In the genomic region with DNA sequence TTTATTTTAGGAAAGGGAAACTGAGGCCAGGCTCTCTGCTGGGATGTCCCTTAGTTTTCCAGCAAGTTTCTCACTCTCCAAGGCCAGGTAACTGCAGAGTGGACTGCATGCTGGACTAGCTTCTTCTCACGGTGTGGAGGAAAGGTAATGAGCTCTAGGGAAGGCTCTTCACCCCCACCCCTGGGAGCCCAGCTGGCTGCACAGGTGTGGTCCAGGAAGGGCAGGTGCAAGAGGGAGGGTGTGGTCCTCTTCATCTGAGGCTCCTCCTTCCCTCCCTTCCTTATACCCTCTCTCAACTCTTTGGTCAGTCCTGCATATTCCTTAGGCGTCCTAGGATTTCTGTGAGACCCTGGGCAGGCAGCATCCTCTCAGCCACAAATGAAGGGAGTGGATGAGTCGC, we compare ENCODE assay signal across 22 cellular contexts. TPM values are rescaled to one million over a fixed set of nuclear protein-coding genes. Genes with fewer than 3 reads are reported as not detected.
DNase-seq lines count a peak whose midpoint lies in the region; ATAC-seq and TF ChIP-seq lines count a peak whose summit lies in the region.
"Had no signal": no experiment of that assay in that cellular context is flagged by ENCODE, and none has a peak within 500 bp of the region (broad histone marks: within the 10 kb centered on the region; RNA-seq: fewer than 3 reads in every experiment).

No MANE protein-coding gene starts in this region.

- H3K27me3 Mint-ChIP-seq in HFFc6 (ENCODE audit: insufficient read depth), result peaks cover 47% of the 10 kb centered on the region

- no peak for TF ChIP-seq CTCF in BE2C (IDR thresholded peaks at IDR 0.05; ENCODE audit: low read depth, low read length)
- TF ChIP-seq CTCF in HFFc6 (IDR thresholded peaks at IDR 0.05), result no peak
- TF ChIP-seq CTCF in uterus (IDR thresholded peaks at IDR 0.05), result no peak

- H3K27ac ChIP-seq in uterus, result no peak overlapping the region
- H3K27ac ChIP-seq: adrenal gland, cardiac muscle cell, parathyroid adenoma had no signal

- H3K4me1 ChIP-seq in BE2C, result peaks cover 68% of the 10 kb centered on the region
- no peaks in the 10 kb centered on the region for H3K4me1 ChIP-seq in uterus
- H3K4me1 ChIP-seq: adrenal gland, parathyroid adenoma had no signal

- H3K9me3 ChIP-seq in BE2C, result no peaks in the 10 kb centered on the region
- no peaks in the 10 kb centered on the region for H3K9me3 ChIP-seq in uterus
- H3K9me3 ChIP-seq: adrenal gland had no signal

- intact Hi-C loops in uterus (cut with DNase I; ENCODE audit: low total_unique reads), result no loop called here

- H3K36me3 ChIP-seq in BE2C, result no peaks in the 10 kb centered on the region
- no peaks in the 10 kb centered on the region for H3K36me3 ChIP-seq in uterus
- H3K36me3 ChIP-seq: adrenal gland, cardiac muscle cell had no signal

- no peak for DNase-seq in BE2C
- DNase-seq in DMS79 (lab: John Stamatoyannopoulos, UW), result peak; percentile 22
- peak; percentile 59 for DNase-seq in NCI-H510A (lab: John Stamatoyannopoulos, UW)
- DNase-seq in iPS-NIHi11 (ENCODE audit: low spot score), result peak; percentile 12
- DNase-seq in activated CD4-positive, CD25-positive, alpha-beta regulatory T cell treated with anti-CD3 and anti-CD28 coated beads, Interleukin-2, amount 50 U/mL, for 72 hours, result no peak
- no peak for DNase-seq in HFFc6
- no peak for DNase-seq in uterus
- DNase-seq: activated CD8-positive, alpha-beta memory T cell treated with anti-CD3 and anti-CD28 coated beads, Interleukin-2, amount 10 ng/mL, durations not matched to agents 7 days and 5 days; adrenal gland; NCI-H446; SIG-M5; stimulated activated CD4-positive, alpha-beta T cell treated with anti-CD3 and anti-CD28 coated beads, Interleukin-4, amount 100 ng/mL, for 1 hour had no signal

- no peak for ATAC-seq in GM21390 (IDR thresholded peaks at IDR 0.05; ENCODE audit: unreplicated experiment)
- ATAC-seq: activated CD4-positive, CD25-positive, alpha-beta regulatory T cell treated with anti-CD3 and anti-CD28 coated beads, Interleukin-2, amount 50 U/mL, for 24 hours; activated CD8-positive, alpha-beta memory T cell treated with anti-CD3 and anti-CD28 coated beads, Interleukin-2, amount 10 ng/mL, durations not matched to agents 7 days and 5 days; HCT116; K562 had no signal

- H3K27me3 ChIP-seq in BE2C, result no peaks in the 10 kb centered on the region
- H3K27me3 ChIP-seq in uterus, result no peaks in the 10 kb centered on the region
- H3K27me3 ChIP-seq: adrenal gland, cardiac muscle cell had no signal

- H3K9me3 Mint-ChIP-seq in HFFc6, result no peaks in the 10 kb centered on the region

- no peak overlapping the region for H3K4me3 Mint-ChIP-seq in HFFc6
- H3K4me3 Mint-ChIP-seq: activated CD8-positive, alpha-beta memory T cell treated with anti-CD3 and anti-CD28 coated beads, Interleukin-2, amount 10 ng/mL, durations not matched to agents 7 days and 5 days had no signal

- H3K27ac Mint-ChIP-seq in HFFc6, result no peak overlapping the region
- H3K27ac Mint-ChIP-seq: activated CD8-positive, alpha-beta memory T cell treated with anti-CD3 and anti-CD28 coated beads, Interleukin-2, amount 10 ng/mL, durations not matched to agents 7 days and 5 days had no signal

- no peak for TF ChIP-seq POLR2A in uterus (IDR thresholded peaks at IDR 0.05)

- H3K4me1 Mint-ChIP-seq in HFFc6 (ENCODE audit: low read depth), result no peaks in the 10 kb centered on the region

- H3K36me3 Mint-ChIP-seq in HFFc6 (ENCODE audit: low read depth), result no peaks in the 10 kb centered on the region
- H3K36me3 Mint-ChIP-seq: activated CD8-positive, alpha-beta memory T cell treated with anti-CD3 and anti-CD28 coated beads, Interleukin-2, amount 10 ng/mL, durations not matched to agents 7 days and 5 days had no signal

- H3K4me3 ChIP-seq in BE2C (ENCODE audit: low read depth, low read length) (0 out of 2 replicates have a peak overlapping the region, but pooled peaks have one; percentile 6), uterus (no peak overlapping the region)
- H3K4me3 ChIP-seq: adrenal gland, cardiac muscle cell, K562 had no signal

RNA-seq across cellular contexts. Expression of a gene that starts 33.9 kb away (rescaled TPM):
- polyA plus RNA-seq in BE2C (2012; ENCODE audit: insufficient read depth, insufficient read length, low read depth), result not detected
- total RNA-seq in HFFc6 (2021; fragmentation: NEBNext Ultra II Directional; extraction: Animal tissue kit (Norgen Biotek cat#: 25700)), result 10 to 100 TPM in 2 of 6 experiments, 1 to 10 TPM in 1, not detected in 3; 8.6 to 18.0 (median 10.5) TPM
- 10 to 100 TPM in 1 of 4 donors, not detected in 3; 34.0 TPM for total RNA-seq in uterus
- total RNA-seq: cardiac muscle cell; fibroblast of lung; lower leg skin; OCI-LY7; T-helper 2 cell treated with Interferon-gamma antibody and Interleukin-4, amounts not matched to agents 100 ng/mL and 5 ng/mL, for 36 hours had no signal
- polyA plus RNA-seq: adrenal gland, cardiac muscle cell, fibroblast of lung, K562 had no signal

RNA-seq across cellular contexts. Expression of a gene that starts 39.4 kb away (rescaled TPM):
- 92.6 TPM for polyA plus RNA-seq in BE2C (2012; ENCODE audit: insufficient read depth, insufficient read length, low read depth)
- total RNA-seq in HFFc6 (2021; fragmentation: NEBNext Ultra II Directional; extraction: Animal tissue kit (Norgen Biotek cat#: 25700)), result not detected
- total RNA-seq in uterus, result 1 to 10 TPM in 1 of 4 donors, under 1 TPM in 1, not detected in 2; 0.82 to 5.5 TPM
- total RNA-seq: activated CD8-positive, alpha-beta memory T cell treated with anti-CD3 and anti-CD28 coated beads, Interleukin-2, amount 10 ng/mL, durations not matched to agents 7 days and 5 days; fibroblast of lung; K562; lower leg skin; OCI-LY7; T-helper 2 cell treated with Interferon-gamma antibody and Interleukin-4, amounts not matched to agents 100 ng/mL and 5 ng/mL, for 36 hours had no signal
- polyA plus RNA-seq: K562 had no signal

RNA-seq across cellular contexts. Expression of a gene that starts 42.5 kb away (rescaled TPM):
- not detected for polyA plus RNA-seq in BE2C (2012; ENCODE audit: insufficient read depth, insufficient read length, low read depth)
- total RNA-seq in HFFc6 (2021; fragmentation: NEBNext Ultra II Directional; extraction: Animal tissue kit (Norgen Biotek cat#: 25700)), result not detected
- total RNA-seq in uterus, result not detected
- total RNA-seq: activated CD8-positive, alpha-beta memory T cell treated with anti-CD3 and anti-CD28 coated beads, Interleukin-2, amount 10 ng/mL, durations not matched to agents 7 days and 5 days; adrenal gland; cardiac muscle cell; fibroblast of lung; K562; lower leg skin; OCI-LY7; T-helper 2 cell treated with Interferon-gamma antibody and Interleukin-4, amounts not matched to agents 100 ng/mL and 5 ng/mL, for 36 hours had no signal
- polyA plus RNA-seq: adrenal gland, cardiac muscle cell, fibroblast of lung, K562 had no signal

RNA-seq across cellular contexts. Expression of a gene that starts 51.7 kb away (rescaled TPM):
- polyA plus RNA-seq in BE2C (2012; ENCODE audit: insufficient read depth, insufficient read length, low read depth), result 8.2 TPM
- 1 to 10 TPM; 4.1 to 5.1 (median 4.4) TPM for total RNA-seq in HFFc6 (2021; fragmentation: NEBNext Ultra II Directional; extraction: Animal tissue kit (Norgen Biotek cat#: 25700))
- total RNA-seq in uterus, result 10 to 100 TPM in 1 of 4 donors, 1 to 10 TPM in 3; 2.3 to 14.7 (median 6.5) TPM

Comparison
In these comparisons a context has a peak if more than half of its experiments do, and no peak if none do; other contexts are left out.
1. DNase-seq: peak in DMS79 (single experiment), NCI-H510A (single experiment) and iPS-NIHi11 (single experiment); none in BE2C (single experiment), activated CD4-positive, CD25-positive, alpha-beta regulatory T cell treated with anti-CD3 and anti-CD28 coated beads, Interleukin-2, amount 50 U/mL, for 72 hours (single experiment), HFFc6 (single experiment) and uterus (0 of 2).